ENCODE assay signal across 19 cellular contexts in genomic region chr9:18126776-18127175, GRCh38.
"Had no signal": no experiment of that assay in that cellular context is flagged by ENCODE, and none has a peak within 500 bp of the region (broad histone marks: within the 10 kb centered on the region; RNA-seq: fewer than 3 reads in every experiment).

No MANE protein-coding gene starts in this region.

- H3K36me3 ChIP-seq: left ventricle myocardium inferior, neutrophil, thyroid gland had no signal

- H3K27ac ChIP-seq: left ventricle myocardium inferior, neutrophil, thyroid gland had no signal

- H3K4me3 ChIP-seq: left ventricle myocardium inferior, thyroid gland had no signal

- H3K27ac Mint-ChIP-seq: activated CD4-positive, alpha-beta T cell treated with anti-CD3 and anti-CD28 coated beads, Interleukin-2, amount 10 ng/mL, durations not matched to agents 7 days and 5 days; activated naive CD8-positive, alpha-beta T cell treated with anti-CD3 and anti-CD28 coated beads, Interleukin-2, amount 10 ng/mL, durations not matched to agents 7 days and 5 days; activated T-helper 1 cell treated with anti-CD3 and anti-CD28 coated beads, Interleukin-12 subunit alpha, Interleukin-12 subunit beta, Interleukin-2, Interleukin-4 antibody, amounts not matched to agents 30 ng/mL and 10 ng/mL and 1 ng/mL, durations not matched to agents 14 hours and 24 hours and 36 hours; dendritic cell treated with granulocyte-macrophage colony-stimulating factor and Interleukin-4, amounts not matched to agents 40 ng/mL and 50 ng/mL, for 4 days; naive thymus-derived CD8-positive, alpha-beta T cell; stimulated activated naive B cell treated with anti-CD40 and anti-IgM and Interleukin-4, amounts not matched to agents 10 μg/mL and 1 μg/mL and 100 μg/mL, for 72 hours; T-helper 2 cell treated with Interferon-gamma antibody and Interleukin-4, amounts not matched to agents 5 μg/mL and 100 μg/mL, for 36 hours had no signal

- H3K27me3 ChIP-seq: neutrophil, thyroid gland had no signal

- H3K27me3 Mint-ChIP-seq: activated CD4-positive, alpha-beta T cell treated with anti-CD3 and anti-CD28 coated beads, Interleukin-2, amount 10 ng/mL, durations not matched to agents 7 days and 5 days; activated naive CD8-positive, alpha-beta T cell treated with anti-CD3 and anti-CD28 coated beads, Interleukin-2, amount 10 ng/mL, durations not matched to agents 7 days and 5 days; dendritic cell treated with granulocyte-macrophage colony-stimulating factor and Interleukin-4, amounts not matched to agents 40 ng/mL and 50 ng/mL, for 4 days; stimulated activated naive B cell treated with anti-CD40 and anti-IgM and Interleukin-4, amounts not matched to agents 10 μg/mL and 1 μg/mL and 100 μg/mL, for 72 hours had no signal

- ATAC-seq: naive thymus-derived CD8-positive, alpha-beta T cell; stimulated activated naive B cell treated with anti-CD40 and anti-IgM and Interleukin-4, amounts not matched to agents 10 μg/mL and 1 μg/mL and 100 μg/mL, for 72 hours had no signal

- H3K9me3 Mint-ChIP-seq: activated CD4-positive, alpha-beta T cell treated with anti-CD3 and anti-CD28 coated beads, Interleukin-2, amount 10 ng/mL, durations not matched to agents 7 days and 5 days; activated naive CD8-positive, alpha-beta T cell treated with anti-CD3 and anti-CD28 coated beads, Interleukin-2, amount 10 ng/mL, durations not matched to agents 7 days and 5 days; activated T-helper 1 cell treated with anti-CD3 and anti-CD28 coated beads, Interleukin-12 subunit alpha, Interleukin-12 subunit beta, Interleukin-2, Interleukin-4 antibody, amounts not matched to agents 30 ng/mL and 10 ng/mL and 1 ng/mL, durations not matched to agents 14 hours and 24 hours and 36 hours; T-helper 2 cell treated with Interferon-gamma antibody and Interleukin-4, amounts not matched to agents 5 μg/mL and 100 μg/mL, for 36 hours had no signal

- H3K4me1 ChIP-seq: left ventricle myocardium inferior, thyroid gland had no signal

- DNase-seq: activated CD4-positive, alpha-beta T cell treated with anti-CD3 and anti-CD28 coated beads, Interleukin-2, amount 10 ng/mL, durations not matched to agents 7 days and 5 days; activated CD4-positive, CD25-positive, alpha-beta regulatory T cell; activated naive CD4-positive, alpha-beta T cell; activated naive CD8-positive, alpha-beta T cell treated with anti-CD3 and anti-CD28 coated beads, Interleukin-2, amount 10 ng/mL, durations not matched to agents 7 days and 5 days; anterior cingulate cortex; effector memory CD4-positive, alpha-beta T cell; islet precursor cell; left ventricle myocardium inferior; mesenchymal stem cell; naive thymus-derived CD8-positive, alpha-beta T cell; posterior cingulate gyrus; retina; stimulated activated CD4-positive, alpha-beta T cell treated with anti-CD3 and anti-CD28 coated beads, Interleukin-4, amount 100 ng/mL, for 1 hour; stimulated activated naive B cell treated with anti-CD40 and anti-IgM and Interleukin-4, amounts not matched to agents 10 μg/mL and 1 μg/mL and 100 μg/mL, for 72 hours; thyroid gland had no signal

- H3K4me1 Mint-ChIP-seq: activated CD4-positive, alpha-beta T cell treated with anti-CD3 and anti-CD28 coated beads, Interleukin-2, amount 10 ng/mL, durations not matched to agents 7 days and 5 days; activated naive CD8-positive, alpha-beta T cell treated with anti-CD3 and anti-CD28 coated beads, Interleukin-2, amount 10 ng/mL, durations not matched to agents 7 days and 5 days; naive thymus-derived CD8-positive, alpha-beta T cell; stimulated activated naive B cell treated with anti-CD40 and anti-IgM and Interleukin-4, amounts not matched to agents 10 μg/mL and 1 μg/mL and 100 μg/mL, for 72 hours had no signal

- H3K9me3 ChIP-seq: left ventricle myocardium inferior, neutrophil, thyroid gland had no signal

- H3K36me3 Mint-ChIP-seq: activated naive CD8-positive, alpha-beta T cell treated with anti-CD3 and anti-CD28 coated beads, Interleukin-2, amount 10 ng/mL, durations not matched to agents 7 days and 5 days; naive thymus-derived CD8-positive, alpha-beta T cell had no signal

- H3K4me3 Mint-ChIP-seq: activated CD4-positive, alpha-beta T cell treated with anti-CD3 and anti-CD28 coated beads, Interleukin-2, amount 10 ng/mL, durations not matched to agents 7 days and 5 days; activated naive CD8-positive, alpha-beta T cell treated with anti-CD3 and anti-CD28 coated beads, Interleukin-2, amount 10 ng/mL, durations not matched to agents 7 days and 5 days; activated T-helper 1 cell treated with anti-CD3 and anti-CD28 coated beads, Interleukin-12 subunit alpha, Interleukin-12 subunit beta, Interleukin-2, Interleukin-4 antibody, amounts not matched to agents 30 ng/mL and 10 ng/mL and 1 ng/mL, durations not matched to agents 14 hours and 24 hours and 36 hours; dendritic cell treated with granulocyte-macrophage colony-stimulating factor and Interleukin-4, amounts not matched to agents 40 ng/mL and 50 ng/mL, for 4 days; naive thymus-derived CD8-positive, alpha-beta T cell; stimulated activated naive B cell treated with anti-CD40 and anti-IgM and Interleukin-4, amounts not matched to agents 10 μg/mL and 1 μg/mL and 100 μg/mL, for 72 hours; T-helper 2 cell treated with Interferon-gamma antibody and Interleukin-4, amounts not matched to agents 5 μg/mL and 100 μg/mL, for 36 hours had no signal
